16 cellular contexts compared by ENCODE assay signal in genomic region chr7:127776776-127777390, GRCh38.
A peak's percentile ranks its signal among the peaks of the same experiment; 100 is the strongest.
DNase-seq lines count a peak whose midpoint lies in the region; ATAC-seq and TF ChIP-seq lines count a peak whose summit lies in the region.
"Had no signal": no experiment of that assay in that cellular context is flagged by ENCODE, and none has a peak within 500 bp of the region (broad histone marks: within the 10 kb centered on the region; RNA-seq: fewer than 3 reads in every experiment).

No MANE protein-coding gene starts in this region.

- peaks cover 53% of the 10 kb centered on the region for H3K79me2 ChIP-seq in ACC112 (ENCODE audit: control insufficient read depth, insufficient read depth, low read length, unreplicated experiment)

- H3K27me3 Mint-ChIP-seq in Calu3 (ENCODE audit: unreplicated experiment): no peaks in the 10 kb centered on the region
- no peaks in the 10 kb centered on the region for H3K27me3 Mint-ChIP-seq in activated CD4-positive, alpha-beta T cell treated with anti-CD3 and anti-CD28 coated beads, Interleukin-2, amount 10 ng/mL, durations not matched to agents 24 days and 14 days

- H3K36me3 ChIP-seq in ACC112 (ENCODE audit: insufficient read depth, low read length) (no peaks in the 10 kb centered on the region), suprapubic skin (no peaks in the 10 kb centered on the region)

- no peak overlapping the region for H3K4me3 Mint-ChIP-seq in Calu3 (ENCODE audit: low read depth, unreplicated experiment)
- H3K4me3 Mint-ChIP-seq in activated CD4-positive, alpha-beta T cell treated with anti-CD3 and anti-CD28 coated beads, Interleukin-2, amount 10 ng/mL, durations not matched to agents 24 days and 14 days: no peak overlapping the region
- H3K4me3 Mint-ChIP-seq: activated T-cell treated with anti-CD3 and anti-CD28 coated beads, Interleukin-2, amount 50 U/mL, for 4 hours; brain; natural killer cell had no signal

- no peak overlapping the region for H3K27ac Mint-ChIP-seq in Calu3 (ENCODE audit: unreplicated experiment)
- H3K27ac Mint-ChIP-seq in activated CD4-positive, alpha-beta T cell treated with anti-CD3 and anti-CD28 coated beads, Interleukin-2, amount 10 ng/mL, durations not matched to agents 24 days and 14 days: no peak overlapping the region
- H3K27ac Mint-ChIP-seq: brain had no signal

- 93% methylated on average over 1 of the region's 1 CpG for WGBS in suprapubic skin

- H3K4me1 Mint-ChIP-seq in Calu3 (ENCODE audit: low read depth, unreplicated experiment): peaks cover 14% of the 10 kb centered on the region
- H3K4me1 Mint-ChIP-seq in activated CD4-positive, alpha-beta T cell treated with anti-CD3 and anti-CD28 coated beads, Interleukin-2, amount 10 ng/mL, durations not matched to agents 24 days and 14 days: peaks cover 10% of the 10 kb centered on the region

- no peaks in the 10 kb centered on the region for H3K9me3 ChIP-seq in suprapubic skin
- H3K9me3 ChIP-seq: A549 had no signal

- TF ChIP-seq EP300 in suprapubic skin (IDR thresholded peaks at IDR 0.05): no peak

- H3K4me1 ChIP-seq in ACC112 (ENCODE audit: control insufficient read depth, insufficient read depth, low read length, unreplicated experiment) (peaks cover 27% of the 10 kb centered on the region), suprapubic skin (peaks cover under 1% of the 10 kb centered on the region)
- H3K4me1 ChIP-seq: A549 had no signal

- no peak for TF ChIP-seq POLR2A in suprapubic skin (IDR thresholded peaks at IDR 0.05)

- H3K4me3 ChIP-seq in ACC112 (ENCODE audit: low read depth, low read length) (no peak overlapping the region), suprapubic skin (no peak overlapping the region)
- H3K4me3 ChIP-seq: A549 had no signal

- CTCF ChIA-PET in Calu3 (lab: Charles Lee): interaction anchor here (1.2 kb wide), 1 partner anchor 12 kb away, joined by 3 read pairs; no protein-coding TSS in a partner anchor

- H3K27ac ChIP-seq in ACC112 (ENCODE audit: low read depth, low read length): peak overlapping the region; percentile 12; the same call in 1 of the 2 replicates
- no peak overlapping the region for H3K27ac ChIP-seq in suprapubic skin
- H3K27ac ChIP-seq: A549 had no signal

- ATAC-seq in HG02870 (IDR thresholded peaks at IDR 0.05; ENCODE audit: unreplicated experiment): no peak
- ATAC-seq: A549; activated T-cell treated with anti-CD3 and anti-CD28 coated beads, Interleukin-2, amount 50 U/mL, for 4 hours; natural killer cell had no signal

- H3K36me3 Mint-ChIP-seq in Calu3 (ENCODE audit: insufficient read depth, unreplicated experiment): peaks cover 6% of the 10 kb centered on the region
- H3K36me3 Mint-ChIP-seq in activated CD4-positive, alpha-beta T cell treated with anti-CD3 and anti-CD28 coated beads, Interleukin-2, amount 10 ng/mL, durations not matched to agents 24 days and 14 days (ENCODE audit: low read depth): peaks cover 10% of the 10 kb centered on the region
- H3K36me3 Mint-ChIP-seq: brain, natural killer cell had no signal

- BruUV-seq in Calu3 (replicated peaks; lab: Mats Ljungman, UMichigan): no TSS peak

- no peak overlapping the region for H2AFZ ChIP-seq in ACC112 (ENCODE audit: low read length, unreplicated experiment)

- peak; percentile 36 for DNase-seq in HK-2 (ENCODE audit: unreplicated experiment)
- peak; percentile 93 for DNase-seq in astrocyte of the hippocampus (ENCODE audit: low read depth, low spot score)
- DNase-seq in kidney tubule cell (ENCODE audit: low spot score): peak; percentile 89
- DNase-seq in suprapubic skin (ENCODE audit: low spot score in 2 of 2): no peak
- DNase-seq in Calu3: no peak
- no peak for DNase-seq in activated CD4-positive, alpha-beta T cell treated with anti-CD3 and anti-CD28 coated beads, Interleukin-2, amount 10 ng/mL, durations not matched to agents 24 days and 14 days
- DNase-seq: activated CD4-positive, CD25-positive, alpha-beta regulatory T cell treated with anti-CD3 and anti-CD28 coated beads, Interleukin-2, amount 50 U/mL, for 72 hours; activated T-cell treated with anti-CD3 and anti-CD28 coated beads, Interleukin-2, amount 50 U/mL, for 4 hours; natural killer cell; NCI-H146; stimulated activated CD4-positive, alpha-beta T cell treated with anti-CD3 and anti-CD28 coated beads, Interleukin-12 subunit alpha, Interleukin-12 subunit beta, amount 100 ng/mL, for 4 hours; trophoblast cell had no signal

- TF ChIP-seq CTCF in suprapubic skin (IDR thresholded peaks at IDR 0.05): no peak
- TF ChIP-seq CTCF in Calu3 (IDR thresholded peaks at IDR 0.05; ENCODE audit: unreplicated experiment): no peak

- intact Hi-C loops in Calu3 (cut with micrococcal nuclease; ENCODE audit: unreplicated experiment): no loop called here
- intact Hi-C loops in activated CD4-positive, alpha-beta T cell treated with anti-CD3 and anti-CD28 coated beads, Interleukin-2, amount 10 ng/mL, durations not matched to agents 24 days and 14 days (cut with micrococcal nuclease): no loop called here

- no peaks in the 10 kb centered on the region for H3K9me3 Mint-ChIP-seq in Calu3 (ENCODE audit: low read depth, unreplicated experiment)
- no peaks in the 10 kb centered on the region for H3K9me3 Mint-ChIP-seq in activated CD4-positive, alpha-beta T cell treated with anti-CD3 and anti-CD28 coated beads, Interleukin-2, amount 10 ng/mL, durations not matched to agents 24 days and 14 days
- H3K9me3 Mint-ChIP-seq: activated T-cell treated with anti-CD3 and anti-CD28 coated beads, Interleukin-2, amount 50 U/mL, for 4 hours; brain; natural killer cell had no signal

- no peaks in the 10 kb centered on the region for H3K27me3 ChIP-seq in ACC112 (ENCODE audit: insufficient read depth, low read length)
- no peaks in the 10 kb centered on the region for H3K27me3 ChIP-seq in suprapubic skin

Comparison
In these comparisons a context has a peak if more than half of its experiments do, and no peak if none do; other contexts are left out.
1. DNase-seq: peak in HK-2 (single experiment), astrocyte of the hippocampus (single experiment) and kidney tubule cell (single experiment); none in suprapubic skin (0 of 2), Calu3 (single experiment) and activated CD4-positive, alpha-beta T cell treated with anti-CD3 and anti-CD28 coated beads, Interleukin-2, amount 10 ng/mL, durations not matched to agents 24 days and 14 days (single experiment).